28 cellular contexts compared by ENCODE assay signal in the genomic region with DNA sequence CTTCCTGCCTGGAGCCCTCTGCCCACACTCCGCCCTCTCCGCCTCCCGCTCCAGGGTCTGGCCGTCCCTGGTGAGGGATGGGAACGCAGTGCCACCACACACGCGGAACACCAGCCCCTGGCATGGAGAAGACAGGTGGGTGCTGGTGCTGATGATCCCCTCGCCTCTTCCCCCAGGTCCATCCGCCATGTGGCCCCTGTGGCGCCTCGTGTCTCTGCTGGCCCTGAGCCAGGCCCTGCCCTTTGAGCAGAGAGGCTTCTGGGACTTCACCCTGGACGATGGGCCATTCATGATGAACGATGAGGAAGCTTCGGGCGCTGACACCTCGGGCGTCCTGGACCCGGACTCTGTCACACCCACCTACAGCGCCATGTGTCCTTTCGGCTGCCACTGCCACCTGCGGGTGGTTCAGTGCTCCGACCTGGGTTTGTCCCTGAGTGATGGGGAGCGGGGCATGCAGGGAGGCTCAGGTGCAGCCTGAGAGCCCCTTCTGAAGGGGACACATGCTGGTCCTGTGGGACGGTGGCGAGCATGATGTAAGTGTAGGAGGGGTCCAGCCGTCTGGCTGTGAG. TPM values are rescaled to one million over a fixed set of nuclear protein-coding genes. Genes with fewer than 3 reads are reported as not detected.
DNase-seq lines count a peak whose midpoint lies in the region; ATAC-seq and TF ChIP-seq lines count a peak whose summit lies in the region.
"Had no signal": no experiment of that assay in that cellular context is flagged by ENCODE, and none has a peak within 500 bp of the region (broad histone marks: within the 10 kb centered on the region; RNA-seq: fewer than 3 reads in every experiment).

No MANE protein-coding gene starts in this region.

- H3K4me1 ChIP-seq in Karpas-422 (ENCODE audit: low read length) (no peaks in the 10 kb centered on the region), PC-3 (ENCODE audit: insufficient read depth, low read length) (no peaks in the 10 kb centered on the region), neuronal stem cell (ENCODE audit: control insufficient read depth in 2 of 2, insufficient read depth in 1 of 2, low read depth in 1 of 2, low read length in 2 of 2) (no peaks in the 10 kb centered on the region)

- H4K8ac ChIP-seq in neuronal stem cell (ENCODE audit: low read depth, low read length) = no peak overlapping the region

- POLR2A ChIA-PET in PC-3 (lab: Charles Lee; ENCODE audit: unreplicated experiment) = no interaction called here

- H3K9me2 ChIP-seq in Karpas-422 (replicated peaks; ENCODE audit: insufficient read depth, low read length) (no peaks in the 10 kb centered on the region), PC-3 (replicated peaks; ENCODE audit: low read length) (no peaks in the 10 kb centered on the region)

- H2BK12ac ChIP-seq in neuronal stem cell (ENCODE audit: low read length) = no peak overlapping the region

- no peaks in the 10 kb centered on the region for H3K9me3 ChIP-seq in Karpas-422 (ENCODE audit: low read length)
- H3K9me3 ChIP-seq in PC-3 (ENCODE audit: low read length) = no peaks in the 10 kb centered on the region
- H3K9me3 ChIP-seq in neuronal stem cell (replicated peaks in 1 of 2; ENCODE audit: control insufficient read depth in 2 of 2, insufficient read depth in 1 of 2, low read depth in 1 of 2, low read length in 2 of 2) = no peaks in the 10 kb centered on the region
- H3K9me3 ChIP-seq: BLaER1 had no signal

- no peak overlapping the region for H4K91ac ChIP-seq in neuronal stem cell (ENCODE audit: low read depth, low read length, poor library complexity)

- no peak overlapping the region for H2AK5ac ChIP-seq in neuronal stem cell (ENCODE audit: low read depth, low read length)

- H3K36me3 ChIP-seq in Karpas-422 (ENCODE audit: insufficient read depth, low read length) (no peaks in the 10 kb centered on the region), PC-3 (ENCODE audit: low read depth, low read length) (no peaks in the 10 kb centered on the region), neuronal stem cell (replicated peaks in 1 of 2; ENCODE audit: control insufficient read depth in 2 of 2, insufficient read depth in 2 of 2, low read length in 2 of 2) (no peaks in the 10 kb centered on the region)
- H3K36me3 ChIP-seq: BLaER1 had no signal

- no peak overlapping the region for H2BK120ac ChIP-seq in neuronal stem cell (ENCODE audit: low read depth, low read length)

- no peak overlapping the region for H3K9ac ChIP-seq in Karpas-422 (ENCODE audit: low read length)
- H3K9ac ChIP-seq in PC-3 (ENCODE audit: low read length) = no peak overlapping the region
- no peak overlapping the region for H3K9ac ChIP-seq in neuronal stem cell (ENCODE audit: low read depth, low read length, poor library complexity)
- H3K9ac ChIP-seq: BLaER1 had no signal

- H4K20me1 ChIP-seq in Karpas-422 (ENCODE audit: insufficient read depth, low read depth, low read length) (no peaks in the 10 kb centered on the region), PC-3 (ENCODE audit: low read length) (no peaks in the 10 kb centered on the region)
- H4K20me1 ChIP-seq: BLaER1 had no signal

- no peak overlapping the region for H3K4ac ChIP-seq in neuronal stem cell (ENCODE audit: low read length)

- H3K79me2 ChIP-seq in Karpas-422 (ENCODE audit: low read length) = no peaks in the 10 kb centered on the region
- H3K79me2 ChIP-seq in PC-3 (ENCODE audit: low read length) = no peaks in the 10 kb centered on the region

- H3K27ac ChIP-seq in Karpas-422 (ENCODE audit: low read length) = no peak overlapping the region
- no peak overlapping the region for H3K27ac ChIP-seq in PC-3 (ENCODE audit: low read length)
- no peak overlapping the region for H3K27ac ChIP-seq in neuronal stem cell (replicated peaks; ENCODE audit: low read length)
- H3K27ac ChIP-seq: BLaER1, HL-60, PC-9 had no signal

- TF ChIP-seq CTCF in PC-3 (conservative IDR thresholded peaks at IDR 0.05; ENCODE audit: low read depth, low read length) = peak; percentile 17; the same call in 1 of the 2 replicates

- H2AFZ ChIP-seq in Karpas-422 (ENCODE audit: low read length) (no peak overlapping the region), PC-3 (ENCODE audit: low read length) (no peak overlapping the region), neuronal stem cell (ENCODE audit: low read length) (no peak overlapping the region)
- H2AFZ ChIP-seq: PC-9 had no signal

- no peaks in the 10 kb centered on the region for H3F3A ChIP-seq in PC-3 (ENCODE audit: low read length, unreplicated experiment)

- intact Hi-C loops in PC-3 (cut with micrococcal nuclease) = no loop called here

- no peak overlapping the region for H2BK5ac ChIP-seq in neuronal stem cell (ENCODE audit: low read length)

- H3K14ac ChIP-seq in neuronal stem cell (ENCODE audit: low read length) = peak overlapping the region; percentile 71

- BruUV-seq in PC-3 (replicated peaks; lab: Mats Ljungman, UMichigan) = no TSS peak

- no peak for ATAC-seq in PC-3
- no peak for ATAC-seq in HG02852 (IDR thresholded peaks at IDR 0.05; ENCODE audit: unreplicated experiment)
- ATAC-seq: HCT116, T-cell had no signal

- H3K27me3 ChIP-seq in Karpas-422 (ENCODE audit: low read length) (no peaks in the 10 kb centered on the region), PC-3 (ENCODE audit: low read length) (no peaks in the 10 kb centered on the region), neuronal stem cell (ENCODE audit: control insufficient read depth in 3 of 3, insufficient read depth in 3 of 3, low read depth in 1 of 3, low read length in 3 of 3) (peaks cover 0 to 3% (median 0%) of the 10 kb centered on the region in 3 experiments)
- H3K27me3 ChIP-seq: BLaER1 had no signal

- no peak overlapping the region for H2BK15ac ChIP-seq in neuronal stem cell (ENCODE audit: low read length)

- DNase-seq in NCI-H748 (lab: John Stamatoyannopoulos, UW; ENCODE audit: unreplicated experiment) (peak; percentile 11), NCI-H748 treated with DMSO at 0.1 percent for 48 hours (lab: John Stamatoyannopoulos, UW) (no peak), Karpas-422 (peak; percentile 64), PC-3 (no peak), neuronal stem cell (ENCODE audit: low spot score) (no peak)
- no peak for DNase-seq in stimulated activated CD4-positive, alpha-beta T cell treated with anti-CD3 and anti-CD28 coated beads, Interleukin-2, amount 100 ng/mL, for 48 hours
- DNase-seq in stimulated activated CD4-positive, alpha-beta T cell treated with anti-CD3 and anti-CD28 coated beads, Interleukin-12 subunit alpha, Interleukin-12 subunit beta, amount 100 ng/mL, for 4 hours = no peak
- DNase-seq: CD4-positive, CD25-positive, alpha-beta regulatory T cell; DMS79; EL; GDM1; NCI-H187; NCI-H446 treated with DMSO at 0.1 percent for 48 hours; NCI-H526; PC-9; SHP77; T-cell had no signal

- CTCF ChIA-PET in PC-3 (lab: Charles Lee) = no interaction called here

- H3K4me2 ChIP-seq in Karpas-422 (ENCODE audit: low read depth, low read length, poor library complexity, severe bottlenecking) = no peak overlapping the region
- no peak overlapping the region for H3K4me2 ChIP-seq in PC-3 (ENCODE audit: low read length)
- H3K4me2 ChIP-seq in neuronal stem cell (ENCODE audit: insufficient read depth, low read length, poor library complexity, severe bottlenecking) = no peak overlapping the region
- H3K4me2 ChIP-seq: BLaER1, PC-9 had no signal

- H3K4me3 ChIP-seq in Karpas-422 (ENCODE audit: low read length) = no peak overlapping the region
- H3K4me3 ChIP-seq in PC-3 (ENCODE audit: low read length) = no peak overlapping the region
- H3K4me3 ChIP-seq in neuronal stem cell (ENCODE audit: low read length in 2 of 2) = no peak overlapping the region
- H3K4me3 ChIP-seq: BLaER1, PC-9 had no signal

- H3K18ac ChIP-seq in neuronal stem cell (ENCODE audit: low read length) = no peak overlapping the region

- H3K79me1 ChIP-seq in neuronal stem cell (ENCODE audit: low read depth, low read length) = no peaks in the 10 kb centered on the region

- no CpG with 5 or more reads among the region's 26 CpGs for WGBS in neuronal stem cell (ENCODE audit: extremely low coverage in 2 of 2, insufficient read length in 2 of 2, insufficient replicate concordance in 1 of 2), 2 donors

- H3K23ac ChIP-seq in neuronal stem cell (ENCODE audit: low read depth, low read length, poor library complexity) = no peak overlapping the region

RNA-seq across cellular contexts. Expression of gene BGN, which starts 9.8 kb away (rescaled TPM):
- total RNA-seq in Karpas-422 (2014; rRNA removed; shearing (Covaris generic); ENCODE audit: low replicate concordance) = not detected in 2 replicates
- not detected in 2 replicates for total RNA-seq in PC-3 (2014; rRNA removed)
- polyA plus RNA-seq in neuronal stem cell (2013, experiment 1 of 2) = 3.8 TPM
- 4.3 TPM for polyA plus RNA-seq in neuronal stem cell (2013, experiment 2 of 2)
- total RNA-seq: CD4-positive, CD25-positive, alpha-beta regulatory T cell; H4; LHCN-M2; SK-MEL-5; T-helper 2 cell treated with Interferon-gamma antibody and Interleukin-4, amounts not matched to agents 100 ng/mL and 5 ng/mL, for 36 hours had no signal
- polyA plus RNA-seq: CD4-positive, CD25-positive, alpha-beta regulatory T cell had no signal

RNA-seq across cellular contexts. Expression of gene ATP2B3, which starts 12.9 kb away (rescaled TPM):
- not detected in 2 replicates for total RNA-seq in Karpas-422 (2014; rRNA removed; shearing (Covaris generic); ENCODE audit: low replicate concordance)
- not detected in 2 replicates for total RNA-seq in PC-3 (2014; rRNA removed)
- 0.49 TPM for polyA plus RNA-seq in neuronal stem cell (2013, experiment 1 of 2)
- 0.48 TPM for polyA plus RNA-seq in neuronal stem cell (2013, experiment 2 of 2)
- total RNA-seq: CD4-positive, CD25-positive, alpha-beta regulatory T cell; H4; LHCN-M2; MCF 10A; PC-9; RPMI7951; T-helper 2 cell treated with Interferon-gamma antibody and Interleukin-4, amounts not matched to agents 100 ng/mL and 5 ng/mL, for 36 hours had no signal
- polyA plus RNA-seq: CD4-positive, CD25-positive, alpha-beta regulatory T cell had no signal

RNA-seq across cellular contexts. Expression of gene HAUS7, which starts 34.2 kb away (rescaled TPM):
- 36.2 and 47.6 TPM in 2 replicates for total RNA-seq in Karpas-422 (2014; rRNA removed; shearing (Covaris generic); ENCODE audit: low replicate concordance)
- 34.1 and 46.0 TPM in 2 replicates for total RNA-seq in PC-3 (2014; rRNA removed)
- polyA plus RNA-seq in neuronal stem cell (2013, experiment 1 of 2) = 19.4 TPM
- polyA plus RNA-seq in neuronal stem cell (2013, experiment 2 of 2) = 20.0 TPM

RNA-seq across cellular contexts. Expression of gene TREX2, which starts 58.7 kb away (rescaled TPM):
- total RNA-seq in Karpas-422 (2014; rRNA removed; shearing (Covaris generic); ENCODE audit: low replicate concordance) = 0.30 and 1.2 TPM in 2 replicates
- total RNA-seq in PC-3 (2014; rRNA removed) = 1.4 and 4.7 TPM in 2 replicates
- polyA plus RNA-seq in neuronal stem cell (2013, experiment 1 of 2) = 0.08 TPM
- 0.06 TPM for polyA plus RNA-seq in neuronal stem cell (2013, experiment 2 of 2)
- total RNA-seq: RPMI7951 had no signal
- polyA plus RNA-seq: AG04450 had no signal

Comparison
In these comparisons a context has a peak if more than half of its experiments do, and no peak if none do; other contexts are left out.
1. DNase-seq: peak in NCI-H748 (single experiment) and Karpas-422 (single experiment); none in NCI-H748 treated with DMSO at 0.1 percent for 48 hours (single experiment), PC-3 (single experiment), neuronal stem cell (single experiment), stimulated activated CD4-positive, alpha-beta T cell treated with anti-CD3 and anti-CD28 coated beads, Interleukin-2, amount 100 ng/mL, for 48 hours (0 of 2) and stimulated activated CD4-positive, alpha-beta T cell treated with anti-CD3 and anti-CD28 coated beads, Interleukin-12 subunit alpha, Interleukin-12 subunit beta, amount 100 ng/mL, for 4 hours (single experiment).